Comparison of ENCODE assay signal across 8 cellular contexts in the genomic region with DNA sequence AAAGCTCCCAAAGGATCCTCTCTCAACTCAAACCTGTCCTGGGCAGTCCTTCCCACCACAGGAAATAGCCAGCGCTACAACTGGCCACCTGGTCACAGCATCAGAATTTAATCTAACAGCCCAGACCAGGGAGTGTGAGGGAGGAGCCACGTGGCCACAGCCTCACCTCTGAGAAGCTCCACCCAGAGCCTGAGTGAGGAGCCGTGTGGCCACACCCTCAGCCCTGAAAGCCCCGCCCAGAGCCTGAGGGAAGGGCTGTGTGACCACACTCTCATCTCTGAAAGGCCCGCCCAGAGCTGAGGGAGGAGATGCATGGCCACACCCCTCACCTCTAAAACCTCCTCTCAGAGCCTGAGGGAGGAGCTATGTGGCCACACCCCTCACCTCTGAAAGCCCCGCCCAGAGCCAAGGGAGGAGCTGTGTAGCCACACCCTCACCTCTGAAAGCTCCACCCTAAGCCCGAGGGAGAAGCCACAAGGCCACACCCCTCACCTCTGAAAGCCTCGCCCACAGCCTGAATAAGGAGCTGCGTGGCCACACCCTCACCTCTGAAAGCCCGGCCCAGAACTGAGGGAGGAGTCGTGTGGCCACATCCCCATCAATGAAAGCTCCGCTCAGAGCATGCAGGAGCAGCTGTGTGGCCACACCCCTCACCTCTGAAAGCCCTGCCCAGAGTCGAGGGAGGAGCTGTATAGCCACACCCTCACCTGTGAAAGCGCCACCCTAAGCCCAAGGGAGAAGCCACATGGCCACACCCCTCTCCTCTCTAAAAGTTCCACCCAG. TPM values are rescaled to one million over a fixed set of nuclear protein-coding genes. Genes with fewer than 3 reads are reported as not detected.
DNase-seq lines count a peak whose midpoint lies in the region; ATAC-seq, FAIRE-seq and TF ChIP-seq lines count a peak whose summit lies in the region.

No MANE protein-coding gene starts in this region.

- ATAC-seq in SK-N-SH treated with all-trans-retinoic acid at 6 μM for 48 hours, result peak; percentile 87
- no peak for ATAC-seq in GM18870 (IDR thresholded peaks at IDR 0.05; ENCODE audit: unreplicated experiment)

- H3K27me3 ChIP-seq in kidney epithelial cell (ENCODE audit: control insufficient read depth, insufficient read depth, low read length), result peaks cover 2% of the 10 kb centered on the region

- H3K4me3 Mint-ChIP-seq in activated naive CD8-positive, alpha-beta T cell treated with anti-CD3 and anti-CD28 coated beads for 36 hours, result no peak overlapping the region

- no peaks in the 10 kb centered on the region for H3K36me3 Mint-ChIP-seq in activated naive CD8-positive, alpha-beta T cell treated with anti-CD3 and anti-CD28 coated beads for 36 hours

- peaks cover 11% of the 10 kb centered on the region for H3K27me3 Mint-ChIP-seq in activated naive CD8-positive, alpha-beta T cell treated with anti-CD3 and anti-CD28 coated beads for 36 hours

- no peak for TF ChIP-seq CTCF in GM10266 (IDR thresholded peaks at IDR 0.05; ENCODE audit: control insufficient read depth, insufficient read depth, low read depth, missing control alignments)
- no peak for TF ChIP-seq CTCF in LNCaP clone FGC (IDR thresholded peaks at IDR 0.05; ENCODE audit: control insufficient read depth, extremely low read depth, insufficient read depth)
- no peak for TF ChIP-seq CTCF in kidney epithelial cell (IDR thresholded peaks at IDR 0.05; ENCODE audit: insufficient read depth, low read length, poor library complexity, severe bottlenecking)

- H3K4me3 ChIP-seq in LNCaP clone FGC (ENCODE audit: low read depth, low read length) (no peak overlapping the region), kidney epithelial cell (ENCODE audit: low read depth, low read length) (no peak overlapping the region)

- H3K27ac Mint-ChIP-seq in activated naive CD8-positive, alpha-beta T cell treated with anti-CD3 and anti-CD28 coated beads for 36 hours, result no peak overlapping the region

- peaks cover 5% of the 10 kb centered on the region for H3K4me1 Mint-ChIP-seq in activated naive CD8-positive, alpha-beta T cell treated with anti-CD3 and anti-CD28 coated beads for 36 hours

- TF ChIP-seq POLR2A in H54 (IDR thresholded peaks at IDR 0.05; ENCODE audit: low read depth, low read length), result no peak

- peak; percentile 82 for FAIRE-seq in H54 (lab: Jason Lieb, UNC)

- no peaks in the 10 kb centered on the region for H3K9me3 Mint-ChIP-seq in activated naive CD8-positive, alpha-beta T cell treated with anti-CD3 and anti-CD28 coated beads for 36 hours

- DNase-seq in GM10266 (ENCODE audit: extremely low spot score) (peak; percentile 73), H54 (ENCODE audit: insufficient read length, low spot score) (peak; percentile 81), LNCaP clone FGC (ENCODE audit: low read depth) (peak; percentile 97), kidney epithelial cell (ENCODE audit: low read depth) (peak; percentile 23)
- DNase-seq in activated naive CD8-positive, alpha-beta T cell treated with anti-CD3 and anti-CD28 coated beads for 36 hours, result peak; percentile 76
- DNase-seq in stimulated activated CD8-positive, alpha-beta memory T cell treated with anti-CD3 and anti-CD28 coated beads, Interleukin-7, amount 100 ng/mL, for 4 hours (ENCODE audit: low read depth in 2 of 2), result peak; percentile 5 to 8

- H3K36me3 ChIP-seq in kidney epithelial cell (ENCODE audit: control insufficient read depth, insufficient read depth, low read length), result no peaks in the 10 kb centered on the region

TF ChIP-seq in SK-N-SH treated with all-trans-retinoic acid at 6 μM for 48 hours, 23 proteins besides CTCF, POLR2A, EP300 and RAD21:
- TF ChIP-seq GLIS3 (CRISPR knock-in tag; IDR thresholded peaks at IDR 0.05) (no peak), OSR1 (CRISPR knock-in tag; IDR thresholded peaks at IDR 0.05) (no peak), ZFP30 (CRISPR knock-in tag; IDR thresholded peaks at IDR 0.05) (no peak), ZC3H10 (CRISPR knock-in tag; IDR thresholded peaks at IDR 0.05) (no peak), CSDC2 (CRISPR knock-in tag; IDR thresholded peaks at IDR 0.05) (no peak), TOX (CRISPR knock-in tag; IDR thresholded peaks at IDR 0.05; ENCODE audit: borderline replicate concordance) (no peak), BACH2 (CRISPR knock-in tag; IDR thresholded peaks at IDR 0.05; ENCODE audit: borderline replicate concordance) (no peak), ZNF70 (CRISPR knock-in tag; IDR thresholded peaks at IDR 0.05) (no peak), ZFP3 (CRISPR knock-in tag; IDR thresholded peaks at IDR 0.05) (no peak)
- TF ChIP-seq, protein P1, sequence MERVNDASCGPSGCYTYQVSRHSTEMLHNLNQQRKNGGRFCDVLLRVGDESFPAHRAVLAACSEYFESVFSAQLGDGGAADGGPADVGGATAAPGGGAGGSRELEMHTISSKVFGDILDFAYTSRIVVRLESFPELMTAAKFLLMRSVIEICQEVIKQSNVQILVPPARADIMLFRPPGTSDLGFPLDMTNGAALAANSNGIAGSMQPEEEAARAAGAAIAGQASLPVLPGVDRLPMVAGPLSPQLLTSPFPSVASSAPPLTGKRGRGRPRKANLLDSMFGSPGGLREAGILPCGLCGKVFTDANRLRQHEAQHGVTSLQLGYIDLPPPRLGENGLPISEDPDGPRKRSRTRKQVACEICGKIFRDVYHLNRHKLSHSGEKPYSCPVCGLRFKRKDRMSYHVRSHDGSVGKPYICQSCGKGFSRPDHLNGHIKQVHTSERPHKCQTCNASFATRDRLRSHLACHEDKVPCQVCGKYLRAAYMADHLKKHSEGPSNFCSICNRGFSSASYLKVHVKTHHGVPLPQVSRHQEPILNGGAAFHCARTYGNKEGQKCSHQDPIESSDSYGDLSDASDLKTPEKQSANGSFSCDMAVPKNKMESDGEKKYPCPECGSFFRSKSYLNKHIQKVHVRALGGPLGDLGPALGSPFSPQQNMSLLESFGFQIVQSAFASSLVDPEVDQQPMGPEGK (CRISPR knock-in tag; IDR thresholded peaks at IDR 0.05; ENCODE audit: borderline replicate concordance), result no peak
- TF ChIP-seq, protein P2, sequence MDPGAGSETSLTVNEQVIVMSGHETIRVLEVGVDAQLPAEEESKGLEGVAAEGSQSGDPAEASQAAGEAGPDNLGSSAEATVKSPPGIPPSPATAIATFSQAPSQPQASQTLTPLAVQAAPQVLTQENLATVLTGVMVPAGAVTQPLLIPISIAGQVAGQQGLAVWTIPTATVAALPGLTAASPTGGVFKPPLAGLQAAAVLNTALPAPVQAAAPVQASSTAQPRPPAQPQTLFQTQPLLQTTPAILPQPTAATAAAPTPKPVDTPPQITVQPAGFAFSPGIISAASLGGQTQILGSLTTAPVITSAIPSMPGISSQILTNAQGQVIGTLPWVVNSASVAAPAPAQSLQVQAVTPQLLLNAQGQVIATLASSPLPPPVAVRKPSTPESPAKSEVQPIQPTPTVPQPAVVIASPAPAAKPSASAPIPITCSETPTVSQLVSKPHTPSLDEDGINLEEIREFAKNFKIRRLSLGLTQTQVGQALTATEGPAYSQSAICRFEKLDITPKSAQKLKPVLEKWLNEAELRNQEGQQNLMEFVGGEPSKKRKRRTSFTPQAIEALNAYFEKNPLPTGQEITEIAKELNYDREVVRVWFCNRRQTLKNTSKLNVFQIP (CRISPR knock-in tag; IDR thresholded peaks at IDR 0.05; ENCODE audit: borderline replicate concordance, low read depth), result no peak
TF ChIP-seq in SK-N-SH treated with all-trans-retinoic acid at 6 μM for 48 hours: peak in this region for 0.

RNA-seq across cellular contexts. Expression of a gene that starts 28.6 kb away (rescaled TPM):
- total RNA-seq in activated naive CD8-positive, alpha-beta T cell treated with anti-CD3 and anti-CD28 coated beads for 36 hours, result not detected
- total RNA-seq in kidney epithelial cell, result not detected in 2 replicates

RNA-seq across cellular contexts. Expression of a gene that starts 45.9 kb away (rescaled TPM):
- not detected for total RNA-seq in activated naive CD8-positive, alpha-beta T cell treated with anti-CD3 and anti-CD28 coated beads for 36 hours
- not detected in 2 replicates for total RNA-seq in kidney epithelial cell

Comparison
In these comparisons a context has a peak if more than half of its experiments do, and no peak if none do; other contexts are left out.
1. DNase-seq: peak in every context shown above with its lines; median percentile 97 in LNCaP clone FGC; 81 in H54; 76 in activated naive CD8-positive, alpha-beta T cell treated with anti-CD3 and anti-CD28 coated beads for 36 hours; 73 in GM10266; 23 in kidney epithelial cell; 6 in stimulated activated CD8-positive, alpha-beta memory T cell treated with anti-CD3 and anti-CD28 coated beads, Interleukin-7, amount 100 ng/mL, for 4 hours.